Comparison of ENCODE assay signal across 13 cellular contexts in genomic region chr12:53044052-53044581, GRCh38. TPM values are rescaled to one million over a fixed set of nuclear protein-coding genes. Genes with fewer than 3 reads are reported as not detected.
A peak's percentile ranks its signal among the peaks of the same experiment; 100 is the strongest.
DNase-seq lines count a peak whose midpoint lies in the region; FAIRE-seq and TF ChIP-seq lines count a peak whose summit lies in the region.
"Had no signal": no experiment of that assay in that cellular context is flagged by ENCODE, and none has a peak within 500 bp of the region (broad histone marks: within the 10 kb centered on the region; RNA-seq: fewer than 3 reads in every experiment).

No MANE protein-coding gene starts in this region.

- H3K4me1 ChIP-seq in kidney (ENCODE audit: control insufficient read depth in 1 of 2, insufficient read depth in 1 of 2, low read depth in 1 of 2, low read length in 2 of 2) (peaks cover 34 to 37% of the 10 kb centered on the region in 2 donors), BE2C (peaks cover 15% of the 10 kb centered on the region)

- no TSS peak for BruUV-seq in Calu3 (replicated peaks; lab: Mats Ljungman, UMichigan)

- no peak overlapping the region for H3K27ac Mint-ChIP-seq in Calu3 (ENCODE audit: unreplicated experiment)
- H3K27ac Mint-ChIP-seq: activated T-helper 2 cell treated with anti-CD3 and anti-CD28 coated beads, Interferon-gamma antibody, Interleukin-2, Interleukin-4, amounts not matched to agents 10 μg/mL and 5 μg/mL and 100 μg/mL, durations not matched to agents 14 hours and 24 hours and 36 hours; memory B cell had no signal

- H3K36me3 ChIP-seq in H7 (replicated peaks; ENCODE audit: control insufficient read depth, insufficient read depth, low read length) (peaks cover 6% of the 10 kb centered on the region), SK-N-MC (ENCODE audit: insufficient read depth, low read length) (peaks cover 16% of the 10 kb centered on the region), WERI-Rb-1 (peaks cover 10% of the 10 kb centered on the region), kidney (ENCODE audit: control insufficient read depth in 1 of 2, insufficient read depth in 2 of 2, low read length in 2 of 2) (peaks cover 7 to 11% of the 10 kb centered on the region in 2 donors), BE2C (peaks cover 23% of the 10 kb centered on the region)

- no peaks in the 10 kb centered on the region for H3K27me3 Mint-ChIP-seq in Calu3 (ENCODE audit: unreplicated experiment)
- H3K27me3 Mint-ChIP-seq: memory B cell had no signal

- H3K4me1 Mint-ChIP-seq in Calu3 (ENCODE audit: low read depth, unreplicated experiment): peaks cover 28% of the 10 kb centered on the region

- no peak for FAIRE-seq in kidney (lab: Jason Lieb, UNC)

- intact Hi-C loops in Calu3 (cut with micrococcal nuclease; ENCODE audit: unreplicated experiment) (no loop called here), kidney (cut with DNase I) (no loop called here)

- no peaks in the 10 kb centered on the region for H3K9me3 ChIP-seq in SK-N-MC (ENCODE audit: low read depth, low read length)
- no peaks in the 10 kb centered on the region for H3K9me3 ChIP-seq in WERI-Rb-1 (ENCODE audit: severe bottlenecking)
- no peaks in the 10 kb centered on the region for H3K9me3 ChIP-seq in kidney (ENCODE audit: control insufficient read depth in 1 of 2, low read length in 2 of 2)
- H3K9me3 ChIP-seq in BE2C: no peaks in the 10 kb centered on the region

- peak overlapping the region; percentile 27; the same call in 1 of the 2 replicates for H3K27ac ChIP-seq in SK-N-MC
- no peak overlapping the region for H3K27ac ChIP-seq in WERI-Rb-1
- H3K27ac ChIP-seq in kidney (ENCODE audit: low read depth in 2 of 2, low read length in 2 of 2): peak overlapping the region in 1 of 2 donors; percentile 14

- no peak overlapping the region for H3K4me3 Mint-ChIP-seq in Calu3 (ENCODE audit: low read depth, unreplicated experiment)
- H3K4me3 Mint-ChIP-seq: memory B cell had no signal

- CTCF ChIA-PET in Calu3 (lab: Charles Lee): interaction anchor here (0.9 to 1.4 kb wide), 2 partner anchors 10 to 34 kb away, joined by 3 read pairs; no protein-coding TSS in a partner anchor

- no peak for TF ChIP-seq CTCF in WERI-Rb-1 (IDR thresholded peaks at IDR 0.05; ENCODE audit: low read depth, low read length)
- TF ChIP-seq CTCF in Calu3 (IDR thresholded peaks at IDR 0.05; ENCODE audit: unreplicated experiment): no peak
- no peak for TF ChIP-seq CTCF in kidney (IDR thresholded peaks at IDR 0.05; ENCODE audit: borderline replicate concordance, extremely low read depth, insufficient read depth)
- no peak for TF ChIP-seq CTCF in BE2C (IDR thresholded peaks at IDR 0.05; ENCODE audit: low read depth, low read length)

- H3K27me3 ChIP-seq in H7 (ENCODE audit: control insufficient read depth, insufficient read depth, low read length): peaks cover 7% of the 10 kb centered on the region
- H3K27me3 ChIP-seq in WERI-Rb-1 (ENCODE audit: insufficient read depth, low read depth, severe bottlenecking): no peaks in the 10 kb centered on the region
- H3K27me3 ChIP-seq in BE2C: no peaks in the 10 kb centered on the region

- DNase-seq in H7 (peak; percentile 38), SK-N-MC (ENCODE audit: low read depth, low spot score) (peak; percentile 26), hippocampal formation (lab: John Stamatoyannopoulos, UW) (peak; percentile 44 to 75), WERI-Rb-1 (no peak), Calu3 (no peak), kidney (no peak), BE2C (no peak)
- DNase-seq in stimulated activated CD8-positive, alpha-beta memory T cell treated with anti-CD3 and anti-CD28 coated beads, Interleukin-4, amount 100 ng/mL, for 48 hours: peak; percentile 19
- DNase-seq: NCI-H1417 treated with DMSO at 0.1 percent for 48 hours; stimulated activated CD4-positive, alpha-beta T cell treated with anti-CD3 and anti-CD28 coated beads, Interleukin-4, amount 100 ng/mL, for 1 hour had no signal

- H3K9me3 Mint-ChIP-seq in Calu3 (ENCODE audit: low read depth, unreplicated experiment): no peaks in the 10 kb centered on the region
- H3K9me3 Mint-ChIP-seq: activated T-helper 2 cell treated with anti-CD3 and anti-CD28 coated beads, Interferon-gamma antibody, Interleukin-2, Interleukin-4, amounts not matched to agents 10 μg/mL and 5 μg/mL and 100 μg/mL, durations not matched to agents 14 hours and 24 hours and 36 hours; memory B cell had no signal

- H3K36me3 Mint-ChIP-seq in Calu3 (ENCODE audit: insufficient read depth, unreplicated experiment): peaks cover 59% of the 10 kb centered on the region

- no peak overlapping the region for H3K9ac ChIP-seq in SK-N-MC (ENCODE audit: insufficient read length)
- H3K9ac ChIP-seq in kidney (ENCODE audit: low read length in 2 of 2): no peak overlapping the region

- H3K4me3 ChIP-seq in H7 (ENCODE audit: insufficient read depth, low read depth, low read length): no peak overlapping the region
- H3K4me3 ChIP-seq in SK-N-MC: no peak overlapping the region
- no peak overlapping the region for H3K4me3 ChIP-seq in WERI-Rb-1 (ENCODE audit: low read depth, low read length)
- H3K4me3 ChIP-seq in kidney (ENCODE audit: low read length in 2 of 2): no peak overlapping the region
- H3K4me3 ChIP-seq in BE2C (ENCODE audit: low read depth, low read length): no peak overlapping the region

RNA-seq across cellular contexts. Expression of gene TNS2, which starts 5.7 kb away (rescaled TPM):
- 7.6 and 8.7 TPM in 2 replicates for total RNA-seq in H7 (2014; rRNA removed; shearing (Covaris generic))
- total RNA-seq in Calu3 (2022) (1.3 and 4.7 TPM in 2 replicates), kidney (179 TPM)
- 90.1 TPM for polyA plus RNA-seq in kidney (ENCODE audit: insufficient read depth, low read depth, low replicate concordance)
- 28.1 TPM for polyA plus RNA-seq in BE2C (2012; ENCODE audit: insufficient read depth, insufficient read length, low read depth)

RNA-seq across cellular contexts. Expression of gene SPRYD3, which starts 35.1 kb away (rescaled TPM):
- total RNA-seq in H7 (2014; rRNA removed; shearing (Covaris generic)): 8.3 and 8.7 TPM in 2 replicates
- 12.9 and 14.6 TPM in 2 replicates for total RNA-seq in Calu3 (2022)
- total RNA-seq in kidney: 72.3 TPM
- 40.0 TPM for polyA plus RNA-seq in kidney (ENCODE audit: insufficient read depth, low read depth, low replicate concordance)
- polyA plus RNA-seq in BE2C (2012; ENCODE audit: insufficient read depth, insufficient read length, low read depth): 30.5 TPM

RNA-seq across cellular contexts. Expression of gene EIF4B, which starts 37.9 kb away (rescaled TPM):
- total RNA-seq in H7 (2014; rRNA removed; shearing (Covaris generic)): 581 and 770 TPM in 2 replicates
- total RNA-seq in Calu3 (2022) (242 and 272 TPM in 2 replicates), kidney (417 TPM)
- polyA plus RNA-seq in kidney (ENCODE audit: insufficient read depth, low read depth, low replicate concordance): 114 TPM
- polyA plus RNA-seq in BE2C (2012; ENCODE audit: insufficient read depth, insufficient read length, low read depth): 173 TPM

RNA-seq across cellular contexts. Expression of gene IGFBP6, which starts 53.4 kb away (rescaled TPM):
- 10.8 and 17.5 TPM in 2 replicates for total RNA-seq in H7 (2014; rRNA removed; shearing (Covaris generic))
- total RNA-seq in Calu3 (2022): 25.4 and 67.0 TPM in 2 replicates
- 203 TPM for total RNA-seq in kidney
- 57.3 TPM for polyA plus RNA-seq in kidney (ENCODE audit: insufficient read depth, low read depth, low replicate concordance)
- not detected for polyA plus RNA-seq in BE2C (2012; ENCODE audit: insufficient read depth, insufficient read length, low read depth)
- total RNA-seq: activated T-helper 2 cell treated with anti-CD3 and anti-CD28 coated beads, Interferon-gamma antibody, Interleukin-2, Interleukin-4, amounts not matched to agents 10 μg/mL and 5 μg/mL and 100 μg/mL, durations not matched to agents 14 hours and 24 hours and 36 hours; T-helper 1 cell treated with Interleukin-12 subunit alpha and Interleukin-12 subunit beta and Interleukin-4 antibody, amounts not matched to agents 30 ng/mL and 1 ng/mL, for 36 hours had no signal

RNA-seq across cellular contexts. Expression of gene SOAT2, which starts 59.2 kb away (rescaled TPM):
- not detected in 2 replicates for total RNA-seq in H7 (2014; rRNA removed; shearing (Covaris generic))
- not detected in 2 replicates for total RNA-seq in Calu3 (2022)
- total RNA-seq in kidney: 0.19 TPM
- polyA plus RNA-seq in kidney (ENCODE audit: insufficient read depth, low read depth, low replicate concordance): 0.26 TPM
- polyA plus RNA-seq in BE2C (2012; ENCODE audit: insufficient read depth, insufficient read length, low read depth): not detected
- total RNA-seq: activated T-helper 2 cell treated with anti-CD3 and anti-CD28 coated beads, Interferon-gamma antibody, Interleukin-2, Interleukin-4, amounts not matched to agents 10 μg/mL and 5 μg/mL and 100 μg/mL, durations not matched to agents 14 hours and 24 hours and 36 hours; T-helper 1 cell treated with Interleukin-12 subunit alpha and Interleukin-12 subunit beta and Interleukin-4 antibody, amounts not matched to agents 30 ng/mL and 1 ng/mL, for 36 hours had no signal

Comparison
In these comparisons a context has a peak if more than half of its experiments do, and no peak if none do; other contexts are left out.
1. DNase-seq: peak in H7 (single experiment), SK-N-MC (single experiment), hippocampal formation (2 of 2) and stimulated activated CD8-positive, alpha-beta memory T cell treated with anti-CD3 and anti-CD28 coated beads, Interleukin-4, amount 100 ng/mL, for 48 hours (single experiment); none in WERI-Rb-1 (single experiment), Calu3 (single experiment), kidney (single experiment) and BE2C (single experiment).
2. RNA of gene TNS2, which starts 5.7 kb away (total RNA-seq): 179 TPM in kidney (single experiment); 7.6 to 8.7 TPM in H7 and 1.3 to 4.7 TPM in Calu3; every median in the first group is over 10 times any median in the second.